12 cellular contexts compared by ENCODE assay signal in genomic region chr9:121779381-121780117, GRCh38.
DNase-seq lines count a peak whose midpoint lies in the region; ATAC-seq and TF ChIP-seq lines count a peak whose summit lies in the region.
"Had no signal": no experiment of that assay in that cellular context is flagged by ENCODE, and none has a peak within 500 bp of the region (broad histone marks: within the 10 kb centered on the region; RNA-seq: fewer than 3 reads in every experiment).

No MANE protein-coding gene starts in this region.

- in situ Hi-C loops in G401 (cut with HindIII; ENCODE audit: low sequenced_read_pairs) = no loop called here

- H3K27ac Mint-ChIP-seq in chondrocyte (ENCODE audit: unreplicated experiment) = peak overlapping the region; percentile 63
- no peak overlapping the region for H3K27ac Mint-ChIP-seq in activated T-cell treated with anti-CD3 and anti-CD28 coated beads, Interleukin-2, amount 50 U/mL, for 72 hours

- ATAC-seq in sciatic nerve (peak; percentile 65), GM18907 (IDR thresholded peaks at IDR 0.05; ENCODE audit: unreplicated experiment) (no peak)
- no peak for ATAC-seq in activated T-cell treated with anti-CD3 and anti-CD28 coated beads, Interleukin-2, amount 50 U/mL, for 72 hours (replicated peaks in 1 of 2)

- peaks cover 10% of the 10 kb centered on the region for H3K9me3 Mint-ChIP-seq in chondrocyte (ENCODE audit: low read depth)
- H3K9me3 Mint-ChIP-seq in activated T-cell treated with anti-CD3 and anti-CD28 coated beads, Interleukin-2, amount 50 U/mL, for 72 hours = peaks cover 2 to 4% of the 10 kb centered on the region in 2 donors

- peaks cover 26% of the 10 kb centered on the region for H3K4me1 Mint-ChIP-seq in chondrocyte (ENCODE audit: low read depth)
- H3K4me1 Mint-ChIP-seq in activated T-cell treated with anti-CD3 and anti-CD28 coated beads, Interleukin-2, amount 50 U/mL, for 72 hours (ENCODE audit: low read depth) = peaks cover 5% of the 10 kb centered on the region

- DNase-seq in G401 (ENCODE audit: low spot score) (peak; percentile 47), chondrocyte (ENCODE audit: low spot score) (no peak), iris pigment epithelial cell (ENCODE audit: low read depth) (peak; percentile 51), sciatic nerve (ENCODE audit: low spot score) (peak; percentile 57), AML-193 (lab: John Stamatoyannopoulos, UW) (no peak), D341Med (ENCODE audit: low spot score) (no peak)
- DNase-seq in activated T-cell treated with anti-CD3 and anti-CD28 coated beads, Interleukin-2, amount 50 U/mL, for 72 hours = no peak
- DNase-seq: activated CD4-positive, alpha-beta T cell treated with anti-CD3 and anti-CD28 coated beads, Interleukin-2, amount 50 U/mL, for 48 hours; activated naive CD4-positive, alpha-beta T cell treated with anti-CD3 and anti-CD28 coated beads, Interleukin-2, amount 50 U/mL, for 16 hours; Calu3; thyroid gland had no signal

- intact Hi-C loops in sciatic nerve (cut with DNase I) = no loop called here

- no peak for TF ChIP-seq CTCF in chondrocyte (IDR thresholded peaks at IDR 0.05)

- H3K4me3 Mint-ChIP-seq in chondrocyte (ENCODE audit: unreplicated experiment) = no peak overlapping the region
- no peak overlapping the region for H3K4me3 Mint-ChIP-seq in activated T-cell treated with anti-CD3 and anti-CD28 coated beads, Interleukin-2, amount 50 U/mL, for 72 hours

- no peaks in the 10 kb centered on the region for H3K27me3 Mint-ChIP-seq in chondrocyte (ENCODE audit: low read depth)
- no peaks in the 10 kb centered on the region for H3K27me3 Mint-ChIP-seq in activated T-cell treated with anti-CD3 and anti-CD28 coated beads, Interleukin-2, amount 50 U/mL, for 72 hours (ENCODE audit: low read depth)

- H3K36me3 Mint-ChIP-seq in chondrocyte (ENCODE audit: low read depth) = peaks cover 61% of the 10 kb centered on the region
- peaks cover 2 to 3% of the 10 kb centered on the region in 2 donors for H3K36me3 Mint-ChIP-seq in activated T-cell treated with anti-CD3 and anti-CD28 coated beads, Interleukin-2, amount 50 U/mL, for 72 hours (ENCODE audit: insufficient read depth in 2 of 2)

Comparison
In these comparisons a context has a peak if more than half of its experiments do, and no peak if none do; other contexts are left out.
1. DNase-seq: peak in G401 (single experiment), iris pigment epithelial cell (single experiment) and sciatic nerve (single experiment); none in chondrocyte (single experiment), AML-193 (0 of 2), activated T-cell treated with anti-CD3 and anti-CD28 coated beads, Interleukin-2, amount 50 U/mL, for 72 hours (0 of 2) and D341Med (single experiment).